ENCODE assay signal across 9 cellular contexts in the genomic region with DNA sequence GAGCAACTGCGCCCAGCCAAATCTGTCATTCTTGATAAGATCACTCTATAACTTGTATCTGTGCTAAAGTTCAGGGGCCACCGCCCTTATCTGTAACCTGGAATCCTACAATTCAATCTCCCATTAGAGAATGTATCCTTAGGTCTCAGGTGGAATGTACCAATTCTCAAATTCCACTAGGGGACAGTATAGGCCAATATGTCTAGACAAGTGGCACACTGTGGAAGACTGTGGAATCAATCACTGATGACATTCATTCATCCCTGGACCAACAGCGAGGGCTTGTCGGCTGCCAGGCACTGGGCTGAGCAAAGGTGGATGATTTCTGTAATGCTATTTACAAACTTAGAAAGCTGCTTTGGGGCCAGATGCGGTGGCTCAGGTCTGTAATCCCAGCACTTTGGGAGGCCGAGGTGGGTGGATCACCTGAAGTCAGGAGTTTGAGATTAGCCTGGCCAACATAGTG. TPM values are rescaled to one million over a fixed set of nuclear protein-coding genes. Genes with fewer than 3 reads are reported as not detected.
A peak's percentile ranks its signal among the peaks of the same experiment; 100 is the strongest.
DNase-seq lines count a peak whose midpoint lies in the region; ATAC-seq and TF ChIP-seq lines count a peak whose summit lies in the region.
"Had no signal": no experiment of that assay in that cellular context is flagged by ENCODE, and none has a peak within 500 bp of the region (broad histone marks: within the 10 kb centered on the region; RNA-seq: fewer than 3 reads in every experiment).

No MANE protein-coding gene starts in this region.

- H3K9me3 ChIP-seq in H9 (ENCODE audit: control insufficient read depth, low read depth, low read length) = no peaks in the 10 kb centered on the region
- H3K9me3 ChIP-seq in PC-9 (ENCODE audit: insufficient read depth, low read depth) = no peaks in the 10 kb centered on the region
- H3K9me3 ChIP-seq in parathyroid adenoma (ENCODE audit: control insufficient read depth, low read length) = no peaks in the 10 kb centered on the region

- H3K4me1 Mint-ChIP-seq in H9 = peaks cover 2 to 4% of the 10 kb centered on the region in 2 experiments
- H3K4me1 Mint-ChIP-seq: CD8-positive, alpha-beta memory T cell had no signal

- H3K23ac ChIP-seq in H9 (ENCODE audit: insufficient read length, low read depth, low read length) = no peak overlapping the region

- H3K4me3 ChIP-seq in PC-9 (no peak overlapping the region), epithelial cell of esophagus (ENCODE audit: low read length) (no peak overlapping the region), parathyroid adenoma (ENCODE audit: low read depth, low read length) (no peak overlapping the region)

- H3K4me2 ChIP-seq in H9 (ENCODE audit: insufficient read depth, insufficient read length, low read length) (no peak overlapping the region), PC-9 (no peak overlapping the region), parathyroid adenoma (ENCODE audit: low read length) (no peak overlapping the region)

- H3K9me2 ChIP-seq in PC-9 (ENCODE audit: insufficient read depth) = no peaks in the 10 kb centered on the region

- H3K4me3 Mint-ChIP-seq in H9 = no peak overlapping the region

- intact Hi-C loops in PC-9 (cut with micrococcal nuclease; ENCODE audit: unreplicated experiment) = no loop called here

- no peak overlapping the region for H3T11ph ChIP-seq in H9 (ENCODE audit: low read length)

- H4K8ac ChIP-seq in H9 (replicated peaks; ENCODE audit: insufficient read length, low read depth, low read length) = no peak overlapping the region

- H3K27me3 Mint-ChIP-seq in H9 (ENCODE audit: low read depth) = peaks cover 2% of the 10 kb centered on the region
- H3K27me3 Mint-ChIP-seq: CD8-positive, alpha-beta memory T cell had no signal

- H3K27ac ChIP-seq in H9 (ENCODE audit: insufficient read length, low read depth, low read length) = no peak overlapping the region
- no peak overlapping the region for H3K27ac ChIP-seq in PC-9
- no peak overlapping the region for H3K27ac ChIP-seq in parathyroid adenoma

- WGBS in H9 (ENCODE audit: extremely low coverage, insufficient read length, low lambda C conversion rate) = no CpG with 5 or more reads among the region's 6 CpGs

- H2BK20ac ChIP-seq in H9 (ENCODE audit: low read depth, low read length, poor library complexity, severe bottlenecking) = no peak overlapping the region

- H2BK5ac ChIP-seq in H9 (ENCODE audit: insufficient read length, low read length) = no peak overlapping the region

- no peak for ATAC-seq in HG02981 (IDR thresholded peaks at IDR 0.05; ENCODE audit: unreplicated experiment)
- no peak for ATAC-seq in GM21619 (IDR thresholded peaks at IDR 0.05; ENCODE audit: unreplicated experiment)

- H3K27me3 ChIP-seq in H9 (ENCODE audit: insufficient read depth, low read length) (no peaks in the 10 kb centered on the region), PC-9 (ENCODE audit: insufficient read depth, low read depth) (no peaks in the 10 kb centered on the region), parathyroid adenoma (ENCODE audit: control insufficient read depth, insufficient read depth, low read length) (no peaks in the 10 kb centered on the region)

- no peak overlapping the region for H2BK15ac ChIP-seq in H9 (ENCODE audit: low read depth, low read length)

- H2AFZ ChIP-seq in H9 (ENCODE audit: low read length) (no peak overlapping the region), PC-9 (no peak overlapping the region), parathyroid adenoma (no peak overlapping the region)

- H3K79me1 ChIP-seq in H9 (ENCODE audit: insufficient read depth, low read depth, low read length, poor library complexity, severe bottlenecking) = no peaks in the 10 kb centered on the region

- no peak overlapping the region for H2AK5ac ChIP-seq in H9 (ENCODE audit: insufficient read length, low read length)

- no peak overlapping the region for H3K14ac ChIP-seq in H9 (ENCODE audit: insufficient read depth, low read length)

- H3K23me2 ChIP-seq in H9 (ENCODE audit: insufficient read length, low read depth, low read length, poor library complexity, severe bottlenecking) = no peaks in the 10 kb centered on the region

- H3K36me3 ChIP-seq in PC-9 (ENCODE audit: low read depth) (no peaks in the 10 kb centered on the region), parathyroid adenoma (ENCODE audit: control insufficient read depth, insufficient read depth, low read length) (no peaks in the 10 kb centered on the region)

- POLR2A ChIA-PET in PC-9 (lab: Charles Lee; ENCODE audit: unreplicated experiment) = no interaction called here

- H3K27ac Mint-ChIP-seq in H9 = no peak overlapping the region
- H3K27ac Mint-ChIP-seq: CD8-positive, alpha-beta memory T cell had no signal

- no peak overlapping the region for H3K18ac ChIP-seq in H9 (ENCODE audit: insufficient read length, low read depth, low read length)

- H3K36me3 Mint-ChIP-seq in H9 (ENCODE audit: insufficient read depth in 1 of 3, low read depth in 3 of 3) = peaks cover 2 to 5% (median 4%) of the 10 kb centered on the region in 3 experiments; a peak in 5 of 7 replicates

- CTCF ChIA-PET in PC-9 (lab: Charles Lee) = no interaction called here

- H3K79me2 ChIP-seq in H9 (ENCODE audit: insufficient read depth, low read length) (no peaks in the 10 kb centered on the region), PC-9 (ENCODE audit: low read depth) (no peaks in the 10 kb centered on the region), parathyroid adenoma (no peaks in the 10 kb centered on the region)

- DNase-seq in NCI-H1417 (lab: John Stamatoyannopoulos, UW) (peak in 2 of 3 experiments; percentile 15 to 63), NCI-H1417 treated with DMSO at 0.1 percent for 48 hours (lab: John Stamatoyannopoulos, UW) (no peak), H9 (no peak), PC-9 (no peak), epithelial cell of esophagus (ENCODE audit: low read depth) (peak; percentile 65)

- peak; percentile 82 for TF ChIP-seq CTCF in H9 (conservative IDR thresholded peaks at IDR 0.05)
- TF ChIP-seq CTCF in PC-9 (conservative IDR thresholded peaks at IDR 0.05) = peak; percentile 62
- peak; percentile 74 for TF ChIP-seq CTCF in epithelial cell of esophagus (IDR thresholded peaks at IDR 0.05; ENCODE audit: insufficient read depth, low read depth, low read length, missing control alignments)
- TF ChIP-seq CTCF in parathyroid adenoma (IDR thresholded peaks at IDR 0.05) = peak; percentile 29

- H3K4ac ChIP-seq in H9 (ENCODE audit: low read depth, low read length) = no peak overlapping the region

- H3F3A ChIP-seq in PC-9 (ENCODE audit: insufficient read depth, low read depth) = peaks cover 3% of the 10 kb centered on the region; the same call in 1 of the 2 replicates

- BruUV-seq in PC-9 (replicated peaks; lab: Mats Ljungman, UMichigan) = no TSS peak

- no peak overlapping the region for H4K5ac ChIP-seq in H9 (ENCODE audit: insufficient read length, low read depth, low read length)

- H2BK12ac ChIP-seq in H9 (ENCODE audit: insufficient read length, low read depth, low read length) = no peak overlapping the region

- no peak overlapping the region for H2BK120ac ChIP-seq in H9 (ENCODE audit: low read depth, low read length, poor library complexity, severe bottlenecking)

- H4K20me1 ChIP-seq in H9 (ENCODE audit: control insufficient read depth, insufficient read depth, insufficient read length) (no peaks in the 10 kb centered on the region), PC-9 (ENCODE audit: insufficient read depth) (no peaks in the 10 kb centered on the region)

- no peak overlapping the region for H3K56ac ChIP-seq in H9 (ENCODE audit: insufficient read length, low read depth, low read length)

- no peak overlapping the region for H4K91ac ChIP-seq in H9 (ENCODE audit: insufficient read length, low read depth, low read length)

- no peak overlapping the region for H3K9ac ChIP-seq in H9 (ENCODE audit: extremely low read depth, insufficient read length, low read length)
- no peak overlapping the region for H3K9ac ChIP-seq in parathyroid adenoma

- peaks cover 6 to 7% of the 10 kb centered on the region in 2 experiments; a peak in 3 of 5 replicates for H3K9me3 Mint-ChIP-seq in H9
- H3K9me3 Mint-ChIP-seq: CD8-positive, alpha-beta memory T cell had no signal

- H3K4me1 ChIP-seq in H9 (ENCODE audit: insufficient read depth, low read length) (no peaks in the 10 kb centered on the region), PC-9 (replicated peaks; ENCODE audit: insufficient read depth) (peaks cover 28% of the 10 kb centered on the region), parathyroid adenoma (no peaks in the 10 kb centered on the region)

RNA-seq across cellular contexts. Expression of a gene that starts 28.7 kb away (rescaled TPM):
- total RNA-seq in H9 (2021) (0.94 and 0.99 TPM in 2 replicates), PC-9 (2021) (30.3 and 35.7 TPM in 2 replicates)

RNA-seq across cellular contexts. Expression of a gene that starts 50.2 kb away (rescaled TPM):
- total RNA-seq in H9 (2021) (60.9 and 62.1 TPM in 2 replicates), PC-9 (2021) (69.6 and 77.7 TPM in 2 replicates)

Comparison
In these comparisons a context has a peak if more than half of its experiments do, and no peak if none do; other contexts are left out.
1. DNase-seq: peak in NCI-H1417 (2 of 3) and epithelial cell of esophagus (single experiment); none in NCI-H1417 treated with DMSO at 0.1 percent for 48 hours (single experiment), H9 (single experiment) and PC-9 (0 of 2).
2. CTCF ChIP-seq: peak in every context shown above with its lines; median percentile 82 in H9; 74 in epithelial cell of esophagus; 62 in PC-9; 29 in parathyroid adenoma.
3. RNA of a gene that starts 28.7 kb away (total RNA-seq): 30.3 to 35.7 TPM in PC-9; 0.94 to 0.99 TPM in H9; every median in the first group is over 10 times any median in the second.